ENCODE assay signal across 27 cellular contexts in genomic region chr20:59908855-59909254, GRCh38.
"Had no signal": no experiment of that assay in that cellular context is flagged by ENCODE, and none has a peak within 500 bp of the region (broad histone marks: within the 10 kb centered on the region; RNA-seq: fewer than 3 reads in every experiment).

No MANE protein-coding gene starts in this region.

- H3K4me3 ChIP-seq: stomach, suprapubic skin, testis, thoracic aorta, thyroid gland, tibial artery, tibial nerve, transverse colon, upper lobe of left lung, upper lobe of right lung, uterus, vagina had no signal

- FAIRE-seq: urothelium cell line had no signal

- H3K27me3 ChIP-seq: stomach, suprapubic skin, testis, thyroid gland, tibial artery, tibial nerve, upper lobe of left lung, upper lobe of right lung, vagina had no signal

- H3K4me1 ChIP-seq: stomach, suprapubic skin, testis, thyroid gland, tibial artery, tibial nerve, transverse colon, upper lobe of left lung, upper lobe of right lung, uterus, vagina had no signal

- H3K27ac ChIP-seq: stomach, suprapubic skin, testis, thoracic aorta, thyroid gland, tibial artery, tibial nerve, transverse colon, upper lobe of left lung, upper lobe of right lung, uterus, vagina had no signal

- ATAC-seq: stimulated activated effector memory CD8-positive, alpha-beta T cell treated with anti-CD3 and anti-CD28 coated beads, Interleukin-12 subunit alpha, Interleukin-12 subunit beta, amount 100 ng/mL, for 72 hours; stimulated activated memory B cell treated with anti-CD40 and anti-IgM and Interleukin-4, amounts not matched to agents 10 μg/mL and 1 μg/mL and 100 μg/mL, for 72 hours; stimulated activated naive B cell treated with anti-CD40 and anti-IgM and Interleukin-4, amounts not matched to agents 10 μg/mL and 1 μg/mL and 100 μg/mL, for 72 hours; stimulated activated naive CD8-positive, alpha-beta T cell treated with anti-CD3 and anti-CD28 coated beads, Interleukin-15, amount 100 ng/mL, for 72 hours; stimulated activated naive CD8-positive, alpha-beta T cell treated with anti-CD3 and anti-CD28 coated beads, Interleukin-15, Interleukin-2, amounts not matched to agents 100 U/mL and 50 U/mL, for 24 hours; upper lobe of right lung had no signal

- H3K36me3 ChIP-seq: stomach, suprapubic skin, thoracic aorta, thyroid gland, tibial artery, tibial nerve, transverse colon, upper lobe of left lung, upper lobe of right lung, uterus, vagina had no signal

- DNase-seq: stimulated activated CD4-positive, alpha-beta T cell treated with anti-CD3 and anti-CD28 coated beads, Interleukin-2, amount 100 ng/mL, for 48 hours; stimulated activated CD4-positive, alpha-beta T cell treated with anti-CD3 and anti-CD28 coated beads, Interleukin-4, amount 100 ng/mL, for 1 hour; stimulated activated CD4-positive, alpha-beta T cell treated with anti-CD3 and anti-CD28 coated beads, Interleukin-4, amount 100 ng/mL, for 24 hours; stimulated activated CD4-positive, alpha-beta T cell treated with anti-CD3 and anti-CD28 coated beads, Interleukin-4, amount 100 ng/mL, for 4 hours; stimulated activated CD8-positive, alpha-beta memory T cell treated with anti-CD3 and anti-CD28 coated beads, Interleukin-4, amount 100 ng/mL, for 48 hours; stimulated activated naive B cell treated with anti-CD40 and anti-IgM and Interleukin-4, amounts not matched to agents 10 μg/mL and 1 μg/mL and 100 μg/mL, for 72 hours; stimulated activated naive CD4-positive, alpha-beta T cell; stimulated activated naive CD4-positive, alpha-beta T cell treated with Interleukin-2 at 50 U/mL for 16 hours; stimulated activated naive CD8-positive, alpha-beta T cell treated with anti-CD3 and anti-CD28 coated beads, Interleukin-15, amount 100 ng/mL, for 72 hours; stimulated activated naive CD8-positive, alpha-beta T cell treated with anti-CD3 and anti-CD28 coated beads, Interleukin-15, Interleukin-2, amounts not matched to agents 100 U/mL and 50 U/mL, for 24 hours; stomach; substantia nigra; testis; thyroid gland; tibial artery; transverse colon; trophoblast cell; upper lobe of left lung; upper lobe of right lung; uterus had no signal

- H3K9me3 ChIP-seq: stomach, suprapubic skin, testis, thoracic aorta, thyroid gland, tibial artery, tibial nerve, transverse colon, upper lobe of left lung, upper lobe of right lung, uterus, vagina had no signal
